In genomic region chr1:246597971-246598370, GRCh38 we compare ENCODE assay signal across 26 cellular contexts. TPM values are rescaled to one million over a fixed set of nuclear protein-coding genes. Genes with fewer than 3 reads are reported as not detected.
DNase-seq lines count a peak whose midpoint lies in the region; ATAC-seq and TF ChIP-seq lines count a peak whose summit lies in the region.
"Had no signal": no experiment of that assay in that cellular context is flagged by ENCODE, and none has a peak within 500 bp of the region (broad histone marks: within the 10 kb centered on the region; RNA-seq: fewer than 3 reads in every experiment).

No MANE protein-coding gene starts in this region.

- no peak overlapping the region for H3K4me3 Mint-ChIP-seq in activated T-cell treated with anti-CD3 and anti-CD28 coated beads, Interleukin-2, amount 50 U/mL, for 24 hours
- H3K4me3 Mint-ChIP-seq: activated CD4-positive, alpha-beta T cell treated with anti-CD3 and anti-CD28 coated beads, Interleukin-2, amount 10 ng/mL, durations not matched to agents 24 days and 14 days; activated naive CD8-positive, alpha-beta T cell treated with anti-CD3 and anti-CD28 coated beads, Interleukin-2, amount 10 ng/mL, durations not matched to agents 7 days and 5 days; stimulated activated naive CD8-positive, alpha-beta T cell treated with anti-CD3 and anti-CD28 coated beads, Interleukin-15, Interleukin-2, amounts not matched to agents 100 ng/mL and 50 ng/mL, for 24 hours; T-cell had no signal

- H3K9me3 ChIP-seq in PC-3 (ENCODE audit: low read length) (peaks cover 3% of the 10 kb centered on the region; the same call in 1 of the 2 replicates), heart right ventricle (no peaks in the 10 kb centered on the region), sigmoid colon (no peaks in the 10 kb centered on the region), mucosa of descending colon (no peaks in the 10 kb centered on the region)
- H3K9me3 ChIP-seq: right lobe of liver, uterus had no signal

- no peaks in the 10 kb centered on the region for H3F3A ChIP-seq in PC-3 (ENCODE audit: low read length, unreplicated experiment)

- H3K4me1 ChIP-seq in PC-3 (ENCODE audit: insufficient read depth, low read length) (peaks cover 18% of the 10 kb centered on the region), heart right ventricle (peaks cover 2 to 37% (median 23%) of the 10 kb centered on the region in 9 donors), sigmoid colon (peaks cover 0 to 62% (median 45%) of the 10 kb centered on the region in 4 donors), mucosa of descending colon (ENCODE audit: low read depth) (peaks cover 27% of the 10 kb centered on the region)
- H3K4me1 ChIP-seq: right lobe of liver, uterus had no signal

- H2AFZ ChIP-seq in PC-3 (ENCODE audit: low read length) = no peak overlapping the region

- H3K9ac ChIP-seq in PC-3 (ENCODE audit: low read length) = peak overlapping the region; percentile 39

- H3K27ac ChIP-seq in PC-3 (ENCODE audit: low read length) = peak overlapping the region; percentile 79
- H3K27ac ChIP-seq in heart right ventricle = peak overlapping the region in 9 of 10 donors; percentile 2 to 76 (median 53)
- H3K27ac ChIP-seq in sigmoid colon = peak overlapping the region; percentile 41 to 76 (median 74)
- H3K27ac ChIP-seq: right lobe of liver, uterus had no signal

- no peak for TF ChIP-seq POLR2A in sigmoid colon (IDR thresholded peaks at IDR 0.05)

- no peaks in the 10 kb centered on the region for H3K9me3 Mint-ChIP-seq in activated T-cell treated with anti-CD3 and anti-CD28 coated beads, Interleukin-2, amount 50 U/mL, for 24 hours
- H3K9me3 Mint-ChIP-seq: activated CD4-positive, alpha-beta T cell treated with anti-CD3 and anti-CD28 coated beads, Interleukin-2, amount 10 ng/mL, durations not matched to agents 24 days and 14 days; activated naive CD8-positive, alpha-beta T cell treated with anti-CD3 and anti-CD28 coated beads, Interleukin-2, amount 10 ng/mL, durations not matched to agents 7 days and 5 days; stimulated activated naive CD8-positive, alpha-beta T cell treated with anti-CD3 and anti-CD28 coated beads, Interleukin-15, Interleukin-2, amounts not matched to agents 100 ng/mL and 50 ng/mL, for 24 hours; T-cell had no signal

- no peak for TF ChIP-seq CTCF in PC-3 (conservative IDR thresholded peaks at IDR 0.05; ENCODE audit: low read depth, low read length)
- no peak for TF ChIP-seq CTCF in heart right ventricle (IDR thresholded peaks at IDR 0.05)
- no peak for TF ChIP-seq CTCF in sigmoid colon (IDR thresholded peaks at IDR 0.05)
- no peak for TF ChIP-seq CTCF in mucosa of descending colon (IDR thresholded peaks at IDR 0.05)

- no peak for ATAC-seq in PC-3
- peak in 5 of 8 donors; percentile 7 to 38 (median 24) for ATAC-seq in heart right ventricle
- no peak for ATAC-seq in mucosa of descending colon
- ATAC-seq: GM12878, T-cell had no signal

- H3K27ac Mint-ChIP-seq in activated T-cell treated with anti-CD3 and anti-CD28 coated beads, Interleukin-2, amount 50 U/mL, for 24 hours = peak overlapping the region; percentile 6
- H3K27ac Mint-ChIP-seq: activated CD4-positive, alpha-beta T cell treated with anti-CD3 and anti-CD28 coated beads, Interleukin-2, amount 10 ng/mL, durations not matched to agents 24 days and 14 days; activated naive CD8-positive, alpha-beta T cell treated with anti-CD3 and anti-CD28 coated beads, Interleukin-2, amount 10 ng/mL, durations not matched to agents 7 days and 5 days; stimulated activated naive CD8-positive, alpha-beta T cell treated with anti-CD3 and anti-CD28 coated beads, Interleukin-15, Interleukin-2, amounts not matched to agents 100 ng/mL and 50 ng/mL, for 24 hours had no signal

- H3K79me2 ChIP-seq in PC-3 (ENCODE audit: low read length) = peaks cover 27% of the 10 kb centered on the region

- H3K36me3 ChIP-seq in PC-3 (ENCODE audit: low read depth, low read length) (peaks cover 12% of the 10 kb centered on the region), heart right ventricle (peaks cover 0 to 24% (median 0%) of the 10 kb centered on the region in 9 donors), sigmoid colon (peaks cover 0 to 7% (median 0%) of the 10 kb centered on the region in 4 donors), mucosa of descending colon (ENCODE audit: low read depth) (no peaks in the 10 kb centered on the region)
- H3K36me3 ChIP-seq: uterus had no signal

- no TSS peak for BruUV-seq in PC-3 (replicated peaks; lab: Mats Ljungman, UMichigan)

- no peaks in the 10 kb centered on the region for H4K20me1 ChIP-seq in PC-3 (ENCODE audit: low read length)

- POLR2A ChIA-PET in PC-3 (lab: Charles Lee; ENCODE audit: unreplicated experiment) = interaction anchor here (0.7 kb wide), 1 partner anchor 43 kb away, joined by 3 read pairs; no protein-coding TSS in a partner anchor

- 93 to 94% methylated on average over 7 of the region's 7 CpGs for WGBS in heart right ventricle, 2 donors
- 90 to 95% methylated on average over 7 of the region's 7 CpGs for WGBS in sigmoid colon, 2 donors

- H3K4me1 Mint-ChIP-seq in activated T-cell treated with anti-CD3 and anti-CD28 coated beads, Interleukin-2, amount 50 U/mL, for 24 hours (ENCODE audit: low read depth) = peaks cover 72% of the 10 kb centered on the region

- H3K4me3 ChIP-seq in PC-3 (ENCODE audit: low read length) (no peak overlapping the region), heart right ventricle (no peak overlapping the region), sigmoid colon (no peak overlapping the region), mucosa of descending colon (no peak overlapping the region)
- H3K4me3 ChIP-seq: GM12878, lung, right lobe of liver, uterus had no signal

- no peaks in the 10 kb centered on the region for H3K9me2 ChIP-seq in PC-3 (replicated peaks; ENCODE audit: low read length)

- CTCF ChIA-PET in PC-3 (lab: Charles Lee) = no interaction called here

- TF ChIP-seq EP300 in sigmoid colon (IDR thresholded peaks at IDR 0.05) = no peak

- H3K36me3 Mint-ChIP-seq in activated T-cell treated with anti-CD3 and anti-CD28 coated beads, Interleukin-2, amount 50 U/mL, for 24 hours (ENCODE audit: low read depth) = peaks cover 73% of the 10 kb centered on the region

- intact Hi-C loops in PC-3 (cut with micrococcal nuclease) (loop anchor here (1.0 kb wide), 1 partner anchor 32 kb away; the partner anchor contains the start of genes CNST and TFB2M), heart right ventricle (cut with DNase I) (no loop called here), sigmoid colon (cut with DNase I) (loop anchor here (2.0 kb wide), 1 partner anchor 15 kb away; no protein-coding TSS in a partner anchor), mucosa of descending colon (cut with DNase I, micrococcal nuclease) (no loop called here)

- H3K4me2 ChIP-seq in PC-3 (ENCODE audit: low read length) = peak overlapping the region; percentile 9; the same call in 1 of the 2 replicates

- H3K27me3 ChIP-seq in PC-3 (ENCODE audit: low read length) (no peaks in the 10 kb centered on the region), heart right ventricle (no peaks in the 10 kb centered on the region), sigmoid colon (no peaks in the 10 kb centered on the region)
- H3K27me3 ChIP-seq: right lobe of liver, uterus had no signal

- in situ Hi-C loops in KBM-7 (cut with MboI; ENCODE audit: low pct_unique_long_range_greater_than_20kb, low sequenced_read_pairs) = no loop called here

- H3K27me3 Mint-ChIP-seq in activated T-cell treated with anti-CD3 and anti-CD28 coated beads, Interleukin-2, amount 50 U/mL, for 24 hours = no peaks in the 10 kb centered on the region
- H3K27me3 Mint-ChIP-seq: activated CD4-positive, alpha-beta T cell treated with anti-CD3 and anti-CD28 coated beads, Interleukin-2, amount 10 ng/mL, durations not matched to agents 24 days and 14 days; activated naive CD8-positive, alpha-beta T cell treated with anti-CD3 and anti-CD28 coated beads, Interleukin-2, amount 10 ng/mL, durations not matched to agents 7 days and 5 days; stimulated activated naive CD8-positive, alpha-beta T cell treated with anti-CD3 and anti-CD28 coated beads, Interleukin-15, Interleukin-2, amounts not matched to agents 100 ng/mL and 50 ng/mL, for 24 hours; T-cell had no signal

- no peak for DNase-seq in activated T-cell treated with anti-CD3 and anti-CD28 coated beads, Interleukin-2, amount 50 U/mL, for 24 hours
- DNase-seq in activated T-cell treated with anti-CD3 and anti-CD28 coated beads for 4 hours = no peak
- DNase-seq in PC-3 = no peak
- DNase-seq in heart right ventricle = no peak
- DNase-seq in sigmoid colon = no peak
- no peak for DNase-seq in GM19240 (ENCODE audit: insufficient read length, low spot score)
- DNase-seq in mucosa of descending colon = no peak
- DNase-seq in KBM-7 = no peak
- DNase-seq: 8988T; activated CD4-positive, alpha-beta T cell treated with anti-CD3 and anti-CD28 coated beads, Interleukin-2, amount 10 ng/mL, durations not matched to agents 24 days and 14 days; activated gamma-delta T cell treated with Interleukin-2 at 50 U/mL for 16 hours; activated naive CD8-positive, alpha-beta T cell treated with anti-CD3 and anti-CD28 coated beads, Interleukin-2, amount 10 ng/mL, durations not matched to agents 7 days and 5 days; activated T-cell treated with anti-CD3 and anti-CD28 coated beads, Interleukin-2, amount 50 U/mL, for 1 hour; effector CD4-positive, alpha-beta T cell; head of caudate nucleus; kidney glomerular epithelial cell; NCI-H1092; NCI-H1694 treated with DMSO at 0.1 percent for 48 hours; NCI-H2171; stimulated activated CD8-positive, alpha-beta memory T cell treated with anti-CD3 and anti-CD28 coated beads, Interleukin-4, amount 100 ng/mL, for 48 hours; T-cell had no signal

RNA-seq across cellular contexts. Expression of gene CNST, which starts 31.7 kb away (rescaled TPM):
- total RNA-seq in PC-3 (2014; rRNA removed) (13.5 and 15.0 TPM in 2 replicates), heart right ventricle (10 to 100 TPM; 13.1 to 24.4 (median 15.4) TPM), sigmoid colon (10 to 100 TPM; 26.0 to 39.2 (median 31.9) TPM), mucosa of descending colon (10 to 100 TPM; 31.6 to 47.7 (median 44.6) TPM)
- polyA plus RNA-seq in heart right ventricle (1 to 10 TPM; 5.6 to 6.6 TPM), sigmoid colon (10 to 100 TPM in 2 of 3 donors, 1 to 10 TPM in 1; 9.0 to 15.3 (median 15.1) TPM)

RNA-seq across cellular contexts. Expression of gene TFB2M, which starts 31.9 kb away (rescaled TPM):
- total RNA-seq in PC-3 (2014; rRNA removed) (30.7 and 47.0 TPM in 2 replicates), heart right ventricle (10 to 100 TPM; 10.1 to 16.5 (median 13.6) TPM), sigmoid colon (10 to 100 TPM in 3 of 4 donors, 1 to 10 TPM in 1; 4.7 to 13.9 (median 12.6) TPM), mucosa of descending colon (10 to 100 TPM; 10.3 to 12.9 (median 10.5) TPM)
- polyA plus RNA-seq in heart right ventricle (1 to 10 TPM; 2.9 to 9.9 TPM), sigmoid colon (10 to 100 TPM; 10.1 to 18.5 (median 15.0) TPM)

Comparison
In these comparisons a context has a peak if more than half of its experiments do, and no peak if none do; other contexts are left out.
1. ATAC-seq: peak in heart right ventricle (5 of 8); none in PC-3 (single experiment) and mucosa of descending colon (single experiment).
2. intact Hi-C loops: an anchor here in PC-3 (1.0 kb wide) and sigmoid colon (2.0 kb wide); none called in heart right ventricle and mucosa of descending colon.
3. Peak in every context shown above with its lines, with median percentiles within 50 percentile points of each other: H3K27ac ChIP-seq.